Comparison of ENCODE assay signal across 26 cellular contexts in the genomic region with DNA sequence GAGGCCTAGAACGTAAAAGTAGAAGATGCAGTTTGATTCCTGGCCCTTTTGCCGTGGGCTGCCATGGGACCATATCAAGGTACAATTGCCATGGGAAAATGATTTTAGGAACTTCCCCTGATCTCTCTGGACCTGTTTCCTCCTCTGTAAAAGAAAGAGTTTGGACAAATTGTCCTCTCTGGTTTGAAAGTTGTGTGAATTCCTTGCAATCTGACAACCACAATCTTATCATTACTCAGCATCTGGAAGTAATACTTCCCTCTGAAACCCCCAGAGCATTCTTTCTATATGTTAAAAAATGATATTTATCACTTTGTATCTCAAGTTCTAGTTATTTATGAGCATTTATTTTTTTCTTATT.
DNase-seq lines count a peak whose midpoint lies in the region; ATAC-seq and TF ChIP-seq lines count a peak whose summit lies in the region.
"Had no signal": no experiment of that assay in that cellular context is flagged by ENCODE, and none has a peak within 500 bp of the region (broad histone marks: within the 10 kb centered on the region; RNA-seq: fewer than 3 reads in every experiment).

No MANE protein-coding gene starts in this region.

- H3K4me3 Mint-ChIP-seq in natural killer cell = peak overlapping the region; percentile 73
- H3K4me3 Mint-ChIP-seq in activated CD4-positive, alpha-beta memory T cell treated with anti-CD3 and anti-CD28 coated beads for 36 hours = no peak overlapping the region
- H3K4me3 Mint-ChIP-seq: activated naive CD4-positive, alpha-beta T cell treated with anti-CD3 and anti-CD28 coated beads, Interleukin-2, amount 10 ng/mL, durations not matched to agents 7 days and 5 days; activated T-cell treated with anti-CD3 and anti-CD28 coated beads, Interleukin-2, amount 50 U/mL, for 4 hours; effector memory CD8-positive, alpha-beta T cell had no signal

- H3K4me3 ChIP-seq in WERI-Rb-1 (ENCODE audit: low read depth, low read length) = no peak overlapping the region
- H3K4me3 ChIP-seq: breast epithelium, gastroesophageal sphincter, HAP-1, Peyer's patch, tibial nerve had no signal

- no peak for TF ChIP-seq CTCF in WERI-Rb-1 (IDR thresholded peaks at IDR 0.05; ENCODE audit: low read depth, low read length)
- no peak for TF ChIP-seq CTCF in natural killer cell (IDR thresholded peaks at IDR 0.05)

- peak overlapping the region; percentile 30 for H3K27ac ChIP-seq in WERI-Rb-1
- H3K27ac ChIP-seq: breast epithelium, parathyroid adenoma, Peyer's patch, tibial nerve had no signal

- ATAC-seq in natural killer cell = no peak
- no peak for ATAC-seq in HG03432 (IDR thresholded peaks at IDR 0.05; ENCODE audit: unreplicated experiment)
- ATAC-seq in HG03469 (IDR thresholded peaks at IDR 0.05; ENCODE audit: unreplicated experiment) = no peak
- ATAC-seq: activated T-cell treated with anti-CD3 and anti-CD28 coated beads, Interleukin-2, amount 50 U/mL, for 4 hours; effector memory CD8-positive, alpha-beta T cell; gastroesophageal sphincter; T-cell had no signal

- POLR2A ChIA-PET in activated CD4-positive, alpha-beta memory T cell treated with anti-CD3 and anti-CD28 coated beads for 36 hours (lab: Charles Lee) = no interaction called here

- H3K4me1 Mint-ChIP-seq in natural killer cell = peaks cover 27 to 33% of the 10 kb centered on the region in 2 donors
- peaks cover 1% of the 10 kb centered on the region for H3K4me1 Mint-ChIP-seq in activated CD4-positive, alpha-beta memory T cell treated with anti-CD3 and anti-CD28 coated beads for 36 hours (ENCODE audit: low read depth)

- intact Hi-C loops in natural killer cell (cut with micrococcal nuclease) = no loop called here
- intact Hi-C loops in activated CD4-positive, alpha-beta memory T cell treated with anti-CD3 and anti-CD28 coated beads for 36 hours (cut with micrococcal nuclease) = no loop called here

- H3K27ac Mint-ChIP-seq in natural killer cell = peak overlapping the region; percentile 66 to 78
- H3K27ac Mint-ChIP-seq in activated CD4-positive, alpha-beta memory T cell treated with anti-CD3 and anti-CD28 coated beads for 36 hours = no peak overlapping the region
- H3K27ac Mint-ChIP-seq: activated naive CD4-positive, alpha-beta T cell treated with anti-CD3 and anti-CD28 coated beads, Interleukin-2, amount 10 ng/mL, durations not matched to agents 7 days and 5 days; effector memory CD8-positive, alpha-beta T cell; T-cell had no signal

- no peaks in the 10 kb centered on the region for H3K27me3 ChIP-seq in WERI-Rb-1 (ENCODE audit: insufficient read depth, low read depth, severe bottlenecking)
- H3K27me3 ChIP-seq: breast epithelium, Peyer's patch had no signal

- peaks cover under 1 to 4% of the 10 kb centered on the region in 2 donors for H3K9me3 Mint-ChIP-seq in natural killer cell
- H3K9me3 Mint-ChIP-seq in activated CD4-positive, alpha-beta memory T cell treated with anti-CD3 and anti-CD28 coated beads for 36 hours = peaks cover 4% of the 10 kb centered on the region
- H3K9me3 Mint-ChIP-seq: activated naive CD4-positive, alpha-beta T cell treated with anti-CD3 and anti-CD28 coated beads, Interleukin-2, amount 10 ng/mL, durations not matched to agents 7 days and 5 days had no signal

- peak; percentile 3 for DNase-seq in NOMO-1 treated with DMSO at 0.1 percent for 48 hours (lab: John Stamatoyannopoulos, UW; ENCODE audit: unreplicated experiment)
- no peak for DNase-seq in NOMO-1 treated with dmso at 0.1 percent for 144 hours (lab: John Stamatoyannopoulos, UW; ENCODE audit: unreplicated experiment)
- no peak for DNase-seq in WERI-Rb-1
- DNase-seq in natural killer cell = no peak
- no peak for DNase-seq in NCI-H2227 treated with DMSO at 0.1 percent for 48 hours (lab: John Stamatoyannopoulos, UW)
- no peak for DNase-seq in activated CD4-positive, alpha-beta memory T cell treated with anti-CD3 and anti-CD28 coated beads for 36 hours
- DNase-seq: 8988T; activated naive CD4-positive, alpha-beta T cell treated with anti-CD3 and anti-CD28 coated beads, Interleukin-2, amount 10 ng/mL, durations not matched to agents 7 days and 5 days; activated T-cell treated with anti-CD3 and anti-CD28 coated beads, Interleukin-2, amount 50 U/mL, for 4 hours; amniotic stem cell; COR-L47; effector memory CD8-positive, alpha-beta T cell; IMR-90; kidney; NCI-H1694; NCI-H2171; Peyer's patch; stimulated activated CD8-positive, alpha-beta memory T cell treated with anti-CD3 and anti-CD28 coated beads, Interleukin-4, amount 100 ng/mL, for 48 hours; T-cell had no signal

- H3K36me3 ChIP-seq in WERI-Rb-1 = no peaks in the 10 kb centered on the region
- H3K36me3 ChIP-seq: breast epithelium, gastroesophageal sphincter, HAP-1, Peyer's patch, tibial nerve had no signal

- CTCF ChIA-PET in activated CD4-positive, alpha-beta memory T cell treated with anti-CD3 and anti-CD28 coated beads for 36 hours (lab: Charles Lee) = no interaction called here

- H3K27me3 Mint-ChIP-seq in natural killer cell (ENCODE audit: low read depth in 2 of 2) = peaks cover 0 to 5% of the 10 kb centered on the region in 2 donors
- H3K27me3 Mint-ChIP-seq in activated CD4-positive, alpha-beta memory T cell treated with anti-CD3 and anti-CD28 coated beads for 36 hours = peaks cover 16% of the 10 kb centered on the region

- no peaks in the 10 kb centered on the region for H3K9me3 ChIP-seq in WERI-Rb-1 (ENCODE audit: severe bottlenecking)
- H3K9me3 ChIP-seq: HAP-1, Peyer's patch had no signal

- peaks cover 6% of the 10 kb centered on the region for H3K36me3 Mint-ChIP-seq in natural killer cell
- H3K36me3 Mint-ChIP-seq in activated CD4-positive, alpha-beta memory T cell treated with anti-CD3 and anti-CD28 coated beads for 36 hours = no peaks in the 10 kb centered on the region
- H3K36me3 Mint-ChIP-seq: activated naive CD4-positive, alpha-beta T cell treated with anti-CD3 and anti-CD28 coated beads, Interleukin-2, amount 10 ng/mL, durations not matched to agents 7 days and 5 days had no signal
